In genomic region chr16:73601911-73602310, GRCh38 we compare ENCODE assay signal across 1 cellular context.
TF ChIP-seq lines count a peak whose summit lies in the region.

No MANE protein-coding gene starts in this region.

TF ChIP-seq in GM12878, 131 proteins besides CTCF, POLR2A, EP300 and RAD21 (continued from another document):
- no peak for TF ChIP-seq PKNOX1 (IDR thresholded peaks at IDR 0.05)
- no peak for TF ChIP-seq FOXK2 (IDR thresholded peaks at IDR 0.05)
- TF ChIP-seq NFIC (IDR thresholded peaks at IDR 0.05; ENCODE audit: low read depth, low read length) = peak; percentile 46; the same call in 1 of the 2 replicates
- TF ChIP-seq SPI1 (IDR thresholded peaks at IDR 0.05; ENCODE audit: borderline replicate concordance, insufficient read depth, low read depth, low read length) = peak; percentile 53; the same call in 1 of the 2 replicates
- no peak for TF ChIP-seq ZNF622 (IDR thresholded peaks at IDR 0.05)
- TF ChIP-seq, protein P1, sequence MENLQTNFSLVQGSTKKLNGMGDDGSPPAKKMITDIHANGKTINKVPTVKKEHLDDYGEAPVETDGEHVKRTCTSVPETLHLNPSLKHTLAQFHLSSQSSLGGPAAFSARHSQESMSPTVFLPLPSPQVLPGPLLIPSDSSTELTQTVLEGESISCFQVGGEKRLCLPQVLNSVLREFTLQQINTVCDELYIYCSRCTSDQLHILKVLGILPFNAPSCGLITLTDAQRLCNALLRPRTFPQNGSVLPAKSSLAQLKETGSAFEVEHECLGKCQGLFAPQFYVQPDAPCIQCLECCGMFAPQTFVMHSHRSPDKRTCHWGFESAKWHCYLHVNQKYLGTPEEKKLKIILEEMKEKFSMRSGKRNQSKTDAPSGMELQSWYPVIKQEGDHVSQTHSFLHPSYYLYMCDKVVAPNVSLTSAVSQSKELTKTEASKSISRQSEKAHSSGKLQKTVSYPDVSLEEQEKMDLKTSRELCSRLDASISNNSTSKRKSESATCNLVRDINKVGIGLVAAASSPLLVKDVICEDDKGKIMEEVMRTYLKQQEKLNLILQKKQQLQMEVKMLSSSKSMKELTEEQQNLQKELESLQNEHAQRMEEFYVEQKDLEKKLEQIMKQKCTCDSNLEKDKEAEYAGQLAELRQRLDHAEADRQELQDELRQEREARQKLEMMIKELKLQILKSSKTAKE (IDR thresholded peaks at IDR 0.05; ENCODE audit: low read depth, poor library complexity, severe bottlenecking) = no peak
- TF ChIP-seq EED (IDR thresholded peaks at IDR 0.05; ENCODE audit: low read depth) = 0 out of 2 replicates have a peak, but pooled peaks have one; percentile 15
- TF ChIP-seq ZNF384 (IDR thresholded peaks at IDR 0.05; ENCODE audit: borderline replicate concordance, low read depth, low read length) = 0 out of 2 replicates have a peak, but pooled peaks have one; percentile 21
- TF ChIP-seq, protein P2, sequence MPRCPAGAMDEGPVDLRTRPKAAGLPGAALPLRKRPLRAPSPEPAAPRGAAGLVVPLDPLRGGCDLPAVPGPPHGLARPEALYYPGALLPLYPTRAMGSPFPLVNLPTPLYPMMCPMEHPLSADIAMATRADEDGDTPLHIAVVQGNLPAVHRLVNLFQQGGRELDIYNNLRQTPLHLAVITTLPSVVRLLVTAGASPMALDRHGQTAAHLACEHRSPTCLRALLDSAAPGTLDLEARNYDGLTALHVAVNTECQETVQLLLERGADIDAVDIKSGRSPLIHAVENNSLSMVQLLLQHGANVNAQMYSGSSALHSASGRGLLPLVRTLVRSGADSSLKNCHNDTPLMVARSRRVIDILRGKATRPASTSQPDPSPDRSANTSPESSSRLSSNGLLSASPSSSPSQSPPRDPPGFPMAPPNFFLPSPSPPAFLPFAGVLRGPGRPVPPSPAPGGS (IDR thresholded peaks at IDR 0.05; ENCODE audit: borderline replicate concordance, insufficient read depth, low read depth, low read length, poor library complexity, severe bottlenecking) = no peak
- TF ChIP-seq, protein P3, sequence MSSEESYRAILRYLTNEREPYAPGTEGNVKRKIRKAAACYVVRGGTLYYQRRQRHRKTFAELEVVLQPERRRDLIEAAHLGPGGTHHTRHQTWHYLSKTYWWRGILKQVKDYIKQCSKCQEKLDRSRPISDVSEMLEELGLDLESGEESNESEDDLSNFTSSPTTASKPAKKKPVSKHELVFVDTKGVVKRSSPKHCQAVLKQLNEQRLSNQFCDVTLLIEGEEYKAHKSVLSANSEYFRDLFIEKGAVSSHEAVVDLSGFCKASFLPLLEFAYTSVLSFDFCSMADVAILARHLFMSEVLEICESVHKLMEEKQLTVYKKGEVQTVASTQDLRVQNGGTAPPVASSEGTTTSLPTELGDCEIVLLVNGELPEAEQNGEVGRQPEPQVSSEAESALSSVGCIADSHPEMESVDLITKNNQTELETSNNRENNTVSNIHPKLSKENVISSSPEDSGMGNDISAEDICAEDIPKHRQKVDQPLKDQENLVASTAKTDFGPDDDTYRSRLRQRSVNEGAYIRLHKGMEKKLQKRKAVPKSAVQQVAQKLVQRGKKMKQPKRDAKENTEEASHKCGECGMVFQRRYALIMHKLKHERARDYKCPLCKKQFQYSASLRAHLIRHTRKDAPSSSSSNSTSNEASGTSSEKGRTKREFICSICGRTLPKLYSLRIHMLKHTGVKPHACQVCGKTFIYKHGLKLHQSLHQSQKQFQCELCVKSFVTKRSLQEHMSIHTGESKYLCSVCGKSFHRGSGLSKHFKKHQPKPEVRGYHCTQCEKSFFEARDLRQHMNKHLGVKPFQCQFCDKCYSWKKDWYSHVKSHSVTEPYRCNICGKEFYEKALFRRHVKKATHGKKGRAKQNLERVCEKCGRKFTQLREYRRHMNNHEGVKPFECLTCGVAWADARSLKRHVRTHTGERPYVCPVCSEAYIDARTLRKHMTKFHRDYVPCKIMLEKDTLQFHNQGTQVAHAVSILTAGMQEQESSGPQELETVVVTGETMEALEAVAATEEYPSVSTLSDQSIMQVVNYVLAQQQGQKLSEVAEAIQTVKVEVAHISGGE (CRISPR knock-in tag; IDR thresholded peaks at IDR 0.05) = no peak
TF ChIP-seq in GM12878: peak in this region for 7.
